ENCODE assay signal across 19 cellular contexts in genomic region chr16:88537864-88538263, GRCh38. TPM values are rescaled to one million over a fixed set of nuclear protein-coding genes. Genes with fewer than 3 reads are reported as not detected.
DNase-seq lines count a peak whose midpoint lies in the region; ATAC-seq, FAIRE-seq and TF ChIP-seq lines count a peak whose summit lies in the region.
"Had no signal": no experiment of that assay in that cellular context is flagged by ENCODE, and none has a peak within 500 bp of the region (broad histone marks: within the 10 kb centered on the region; RNA-seq: fewer than 3 reads in every experiment).

No MANE protein-coding gene starts in this region.

- H3K36me3 ChIP-seq in kidney (ENCODE audit: control insufficient read depth in 1 of 2, insufficient read depth in 2 of 2, low read length in 2 of 2), result no peaks in the 10 kb centered on the region
- H3K36me3 ChIP-seq: BLaER1 treated with 17β-estradiol and CSF1 and Interleukin-3, amounts not matched to agents 10 nM and 100 nM; SJCRH30 had no signal

- H3K9me3 ChIP-seq in kidney (ENCODE audit: control insufficient read depth in 1 of 2, low read length in 2 of 2), result no peaks in the 10 kb centered on the region
- H3K9me3 ChIP-seq: SJCRH30 had no signal

- POLR2A ChIA-PET in activated naive CD8-positive, alpha-beta T cell treated with anti-CD3 and anti-CD28 coated beads, Interleukin-2, amount 10 ng/mL, durations not matched to agents 7 days and 5 days (lab: Charles Lee), result interaction anchor here (1.0 kb wide), 1 partner anchor 85 kb away, joined by 4 read pairs; no protein-coding TSS in a partner anchor

- intact Hi-C loops in kidney (cut with DNase I), result no loop called here

- H3K27ac Mint-ChIP-seq in activated naive CD8-positive, alpha-beta T cell treated with anti-CD3 and anti-CD28 coated beads for 36 hours, result peak overlapping the region; percentile 12
- H3K27ac Mint-ChIP-seq in activated naive CD8-positive, alpha-beta T cell treated with anti-CD3 and anti-CD28 coated beads, Interleukin-2, amount 50 U/mL, for 24 hours, result no peak overlapping the region
- peak overlapping the region; percentile 21 for H3K27ac Mint-ChIP-seq in activated naive CD8-positive, alpha-beta T cell treated with anti-CD3 and anti-CD28 coated beads, Interleukin-2, amount 10 ng/mL, durations not matched to agents 7 days and 5 days
- peak overlapping the region; percentile 72 for H3K27ac Mint-ChIP-seq in type B pancreatic cell
- H3K27ac Mint-ChIP-seq: CD8-positive, alpha-beta T cell had no signal

- H3K27ac ChIP-seq in kidney (ENCODE audit: low read depth in 2 of 2, low read length in 2 of 2), result no peak overlapping the region
- H3K27ac ChIP-seq: BLaER1 treated with 17β-estradiol and CSF1 and Interleukin-3, amounts not matched to agents 10 nM and 100 nM; SJCRH30 had no signal

- no peak overlapping the region for H3K4me3 Mint-ChIP-seq in activated naive CD8-positive, alpha-beta T cell treated with anti-CD3 and anti-CD28 coated beads for 36 hours
- no peak overlapping the region for H3K4me3 Mint-ChIP-seq in activated naive CD8-positive, alpha-beta T cell treated with anti-CD3 and anti-CD28 coated beads, Interleukin-2, amount 50 U/mL, for 24 hours
- peak overlapping the region; percentile 8 for H3K4me3 Mint-ChIP-seq in activated naive CD8-positive, alpha-beta T cell treated with anti-CD3 and anti-CD28 coated beads, Interleukin-2, amount 10 ng/mL, durations not matched to agents 7 days and 5 days
- H3K4me3 Mint-ChIP-seq in type B pancreatic cell, result no peak overlapping the region
- H3K4me3 Mint-ChIP-seq: CD8-positive, alpha-beta T cell had no signal

- no peak for DNase-seq in activated naive CD8-positive, alpha-beta T cell treated with anti-CD3 and anti-CD28 coated beads for 36 hours
- no peak for DNase-seq in activated naive CD8-positive, alpha-beta T cell treated with anti-CD3 and anti-CD28 coated beads, Interleukin-2, amount 50 U/mL, for 24 hours
- no peak for DNase-seq in activated naive CD8-positive, alpha-beta T cell treated with anti-CD3 and anti-CD28 coated beads, Interleukin-2, amount 10 ng/mL, durations not matched to agents 7 days and 5 days
- DNase-seq in kidney (peak; percentile 55), type B pancreatic cell (ENCODE audit: extremely low spot score, unreplicated experiment) (no peak), AG08395 (ENCODE audit: low spot score) (no peak)
- DNase-seq: CD8-positive, alpha-beta T cell; DND-41; GOT3; Kasumi-1; NCI-H1694; NCI-H2081; NCI-H446 treated with DMSO at 0.1 percent for 48 hours; NCI-H526 treated with DMSO at 0.1 percent for 48 hours; SJCRH30 had no signal

- peaks cover 3% of the 10 kb centered on the region for H3K36me3 Mint-ChIP-seq in activated naive CD8-positive, alpha-beta T cell treated with anti-CD3 and anti-CD28 coated beads for 36 hours
- no peaks in the 10 kb centered on the region for H3K36me3 Mint-ChIP-seq in activated naive CD8-positive, alpha-beta T cell treated with anti-CD3 and anti-CD28 coated beads, Interleukin-2, amount 50 U/mL, for 24 hours (ENCODE audit: low read depth)
- H3K36me3 Mint-ChIP-seq in activated naive CD8-positive, alpha-beta T cell treated with anti-CD3 and anti-CD28 coated beads, Interleukin-2, amount 10 ng/mL, durations not matched to agents 7 days and 5 days, result peaks cover 2% of the 10 kb centered on the region
- H3K36me3 Mint-ChIP-seq in type B pancreatic cell, result no peaks in the 10 kb centered on the region

- H3K9me3 Mint-ChIP-seq in activated naive CD8-positive, alpha-beta T cell treated with anti-CD3 and anti-CD28 coated beads for 36 hours, result peaks cover under 1% of the 10 kb centered on the region
- H3K9me3 Mint-ChIP-seq in activated naive CD8-positive, alpha-beta T cell treated with anti-CD3 and anti-CD28 coated beads, Interleukin-2, amount 50 U/mL, for 24 hours, result peaks cover 6% of the 10 kb centered on the region
- peaks cover 3% of the 10 kb centered on the region for H3K9me3 Mint-ChIP-seq in activated naive CD8-positive, alpha-beta T cell treated with anti-CD3 and anti-CD28 coated beads, Interleukin-2, amount 10 ng/mL, durations not matched to agents 7 days and 5 days
- no peaks in the 10 kb centered on the region for H3K9me3 Mint-ChIP-seq in type B pancreatic cell
- H3K9me3 Mint-ChIP-seq: CD8-positive, alpha-beta T cell had no signal

- H3K4me1 Mint-ChIP-seq in activated naive CD8-positive, alpha-beta T cell treated with anti-CD3 and anti-CD28 coated beads for 36 hours, result peaks cover 9% of the 10 kb centered on the region
- peaks cover 11% of the 10 kb centered on the region for H3K4me1 Mint-ChIP-seq in activated naive CD8-positive, alpha-beta T cell treated with anti-CD3 and anti-CD28 coated beads, Interleukin-2, amount 50 U/mL, for 24 hours
- H3K4me1 Mint-ChIP-seq in activated naive CD8-positive, alpha-beta T cell treated with anti-CD3 and anti-CD28 coated beads, Interleukin-2, amount 10 ng/mL, durations not matched to agents 7 days and 5 days, result peaks cover 3% of the 10 kb centered on the region
- H3K4me1 Mint-ChIP-seq in type B pancreatic cell (ENCODE audit: unreplicated experiment), result peaks cover 6% of the 10 kb centered on the region

- TF ChIP-seq CTCF in kidney (IDR thresholded peaks at IDR 0.05; ENCODE audit: borderline replicate concordance, extremely low read depth, insufficient read depth) (no peak), type B pancreatic cell (conservative IDR thresholded peaks at IDR 0.05) (no peak)

- H3K4me3 ChIP-seq in kidney (ENCODE audit: low read length in 2 of 2), result no peak overlapping the region
- H3K4me3 ChIP-seq: BLaER1 treated with 17β-estradiol and CSF1 and Interleukin-3, amounts not matched to agents 10 nM and 100 nM; GM12878; SJCRH30 had no signal

- no peak overlapping the region for H3K9ac ChIP-seq in kidney (ENCODE audit: low read length in 2 of 2)
- H3K9ac ChIP-seq: BLaER1 treated with 17β-estradiol and CSF1 and Interleukin-3, amounts not matched to agents 10 nM and 100 nM had no signal

- peaks cover 0 to 9% of the 10 kb centered on the region in 2 donors for H3K4me1 ChIP-seq in kidney (ENCODE audit: control insufficient read depth in 1 of 2, insufficient read depth in 1 of 2, low read depth in 1 of 2, low read length in 2 of 2)
- H3K4me1 ChIP-seq: SJCRH30 had no signal

- FAIRE-seq in kidney (lab: Jason Lieb, UNC), result no peak
- FAIRE-seq: GM12878, RCC 7860 had no signal

- no peak for ATAC-seq in activated naive CD8-positive, alpha-beta T cell treated with anti-CD3 and anti-CD28 coated beads, Interleukin-2, amount 50 U/mL, for 24 hours
- no peak for ATAC-seq in activated naive CD8-positive, alpha-beta T cell treated with anti-CD3 and anti-CD28 coated beads, Interleukin-2, amount 10 ng/mL, durations not matched to agents 7 days and 5 days (ENCODE audit: low read depth)
- no peak for ATAC-seq in HG03175 (IDR thresholded peaks at IDR 0.05; ENCODE audit: unreplicated experiment)
- ATAC-seq: CD8-positive, alpha-beta T cell; GM12878 had no signal

- H3K27me3 Mint-ChIP-seq in activated naive CD8-positive, alpha-beta T cell treated with anti-CD3 and anti-CD28 coated beads for 36 hours, result peaks cover 6% of the 10 kb centered on the region
- H3K27me3 Mint-ChIP-seq in activated naive CD8-positive, alpha-beta T cell treated with anti-CD3 and anti-CD28 coated beads, Interleukin-2, amount 50 U/mL, for 24 hours, result no peaks in the 10 kb centered on the region
- peaks cover 6% of the 10 kb centered on the region for H3K27me3 Mint-ChIP-seq in activated naive CD8-positive, alpha-beta T cell treated with anti-CD3 and anti-CD28 coated beads, Interleukin-2, amount 10 ng/mL, durations not matched to agents 7 days and 5 days
- H3K27me3 Mint-ChIP-seq in type B pancreatic cell, result peaks cover 12% of the 10 kb centered on the region

RNA-seq across cellular contexts. Expression of gene ZC3H18, which starts 32.3 kb away (rescaled TPM):
- total RNA-seq in activated naive CD8-positive, alpha-beta T cell treated with anti-CD3 and anti-CD28 coated beads for 36 hours, result 10 to 100 TPM; 84.3 to 86.8 TPM
- 10 to 100 TPM; 83.4 to 88.7 TPM for total RNA-seq in activated naive CD8-positive, alpha-beta T cell treated with anti-CD3 and anti-CD28 coated beads, Interleukin-2, amount 10 ng/mL, durations not matched to agents 7 days and 5 days
- 38.2 TPM for total RNA-seq in kidney
- 11.4 TPM for polyA plus RNA-seq in kidney (ENCODE audit: insufficient read depth, low read depth, low replicate concordance)
- 56.5 and 70.2 TPM in 2 replicates for total RNA-seq in type B pancreatic cell (ENCODE audit: low replicate concordance)
